10 cellular contexts compared by ENCODE assay signal in the genomic region with DNA sequence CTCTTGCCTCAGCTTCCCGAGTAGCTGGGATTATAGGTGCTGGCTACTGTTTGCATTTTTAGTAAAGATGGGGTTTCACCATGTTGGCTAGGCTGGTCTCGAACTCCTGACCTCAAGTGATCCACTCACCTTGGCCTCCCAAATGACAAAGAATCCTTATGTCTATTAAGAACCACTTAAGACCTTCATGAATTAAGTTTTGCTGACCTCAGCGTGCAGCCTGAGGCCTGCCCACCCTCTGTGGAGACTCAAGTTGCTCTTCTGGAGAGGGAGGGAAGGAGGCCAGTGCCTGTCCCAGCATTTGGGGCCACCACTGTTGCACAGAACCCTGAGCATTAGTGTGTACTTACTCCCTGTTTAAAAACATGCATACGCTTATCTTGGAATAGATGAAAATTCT.
"Had no signal": no experiment of that assay in that cellular context is flagged by ENCODE, and none has a peak within 500 bp of the region (broad histone marks: within the 10 kb centered on the region; RNA-seq: fewer than 3 reads in every experiment).

No MANE protein-coding gene starts in this region.

- H3K36me3 ChIP-seq: HAP-1 had no signal

- H3K4me3 ChIP-seq: GM23338, HAP-1 had no signal

- ATAC-seq: GM23338, HCT116 had no signal

- H3K4me1 ChIP-seq: HAP-1 had no signal

- H2AFZ ChIP-seq: GM23338 had no signal

- DNase-seq: GOT3, H7, H9, HCEC 1CT, HFFc6 had no signal

- FAIRE-seq: H1, H54 had no signal

- H3K4me2 ChIP-seq: GM23338 had no signal
